ENCODE assay signal across 11 cellular contexts in genomic region chr6:312704-313485, GRCh38. TPM values are rescaled to one million over a fixed set of nuclear protein-coding genes. Genes with fewer than 3 reads are reported as not detected.
DNase-seq lines count a peak whose midpoint lies in the region; ATAC-seq and TF ChIP-seq lines count a peak whose summit lies in the region.
"Had no signal": no experiment of that assay in that cellular context is flagged by ENCODE, and none has a peak within 500 bp of the region (broad histone marks: within the 10 kb centered on the region; RNA-seq: fewer than 3 reads in every experiment).

No MANE protein-coding gene starts in this region.

- ATAC-seq in heart left ventricle (peak in 3 of 4 donors; percentile 30 to 55 (median 52)), sciatic nerve (peak; percentile 71)

- peaks cover 89% of the 10 kb centered on the region for H3K79me2 ChIP-seq in MM.1S (ENCODE audit: low read length)

- no peaks in the 10 kb centered on the region for H3K9me2 ChIP-seq in MM.1S (replicated peaks; ENCODE audit: insufficient read depth, low read length)

- H3K4me3 ChIP-seq in MM.1S (ENCODE audit: low read length) (no peak overlapping the region), heart left ventricle (no peak overlapping the region), dorsolateral prefrontal cortex (no peak overlapping the region)
- H3K4me3 ChIP-seq: thyroid gland had no signal

- intact Hi-C loops in heart left ventricle (cut with DNase I), result no loop called here
- intact Hi-C loops in sciatic nerve (cut with DNase I), result no loop called here
- intact Hi-C loops in dorsolateral prefrontal cortex (cut with DNase I), result no loop called here

- DNase-seq in COLO829 (ENCODE audit: low spot score), result peak; percentile 43
- peak; percentile 53 for DNase-seq in MM.1S
- DNase-seq in heart left ventricle, result peak in 1 of 5 donors; percentile 67
- DNase-seq in sciatic nerve (ENCODE audit: low spot score), result peak; percentile 67
- DNase-seq in dorsolateral prefrontal cortex, result no peak
- DNase-seq in nucleus accumbens (lab: John Stamatoyannopoulos, UW), result no peak
- DNase-seq in T-helper 9 cell, result no peak
- no peak for DNase-seq in DMS 273 (lab: John Stamatoyannopoulos, UW; ENCODE audit: unreplicated experiment)
- DNase-seq: Calu3, thyroid gland had no signal

- H2AFZ ChIP-seq in MM.1S (ENCODE audit: low read length), result no peak overlapping the region
- H2AFZ ChIP-seq: parathyroid adenoma had no signal

- H4K20me1 ChIP-seq in MM.1S (ENCODE audit: insufficient read depth, low read length), result no peaks in the 10 kb centered on the region

- 52 to 63% (median 58%) methylated on average over 3 of the region's 3 CpGs for WGBS in heart left ventricle, 4 donors

- H3K27ac ChIP-seq in MM.1S (ENCODE audit: low read length) (peak overlapping the region; percentile 39; the same call in 1 of the 2 replicates), heart left ventricle (peak overlapping the region in 8 of 12 donors; percentile 9 to 76 (median 26)), dorsolateral prefrontal cortex (peak overlapping the region in 1 of 59 donors; percentile 3)
- H3K27ac ChIP-seq: parathyroid adenoma, thyroid gland had no signal

- peaks cover 46% of the 10 kb centered on the region for H3F3A ChIP-seq in MM.1S (ENCODE audit: insufficient read depth, low read length)

- TF ChIP-seq CTCF in MM.1S (IDR thresholded peaks at IDR 0.05; ENCODE audit: low read length) (no peak), heart left ventricle (IDR thresholded peaks at IDR 0.05) (no peak), dorsolateral prefrontal cortex (IDR thresholded peaks at IDR 0.05 in 54 of 56, conservative IDR thresholded peaks at IDR 0.05 in 2 of 56; ENCODE audit: low read depth in 1 of 56, partially characterized antibody in 56 of 56) (no peak)

- peak overlapping the region; percentile 31; the same call in 1 of the 2 replicates for H3K4me2 ChIP-seq in MM.1S (ENCODE audit: low read depth, low read length)

- H3K27me3 ChIP-seq in MM.1S (replicated peaks; ENCODE audit: insufficient read depth, low read length) (no peaks in the 10 kb centered on the region), heart left ventricle (no peaks in the 10 kb centered on the region), dorsolateral prefrontal cortex (peaks cover 0 to 17% (median 0%) of the 10 kb centered on the region in 45 donors)
- H3K27me3 ChIP-seq: thyroid gland had no signal

- no peak for TF ChIP-seq POLR2A in heart left ventricle (IDR thresholded peaks at IDR 0.05)

- no peaks in the 10 kb centered on the region for H3K9me3 ChIP-seq in MM.1S (replicated peaks; ENCODE audit: insufficient read depth, low read length)
- H3K9me3 ChIP-seq in heart left ventricle, result no peaks in the 10 kb centered on the region
- H3K9me3 ChIP-seq: thyroid gland had no signal

- H3K9ac ChIP-seq in MM.1S (ENCODE audit: low read length), result peak overlapping the region; percentile 4; the same call in 1 of the 2 replicates
- H3K9ac ChIP-seq: parathyroid adenoma had no signal

- peaks cover 12% of the 10 kb centered on the region for H3K36me3 ChIP-seq in MM.1S (replicated peaks; ENCODE audit: insufficient read depth, low read length)
- H3K36me3 ChIP-seq in heart left ventricle, result peaks cover 0 to 8% (median 0%) of the 10 kb centered on the region in 9 donors
- H3K36me3 ChIP-seq: thyroid gland had no signal

- H3K4me1 ChIP-seq in MM.1S (ENCODE audit: low read length) (peaks cover 72% of the 10 kb centered on the region), heart left ventricle (peaks cover 0 to 50% (median 18%) of the 10 kb centered on the region in 12 donors)

RNA-seq across cellular contexts. Expression of gene DUSP22, which starts 20.6 kb away (rescaled TPM):
- total RNA-seq in heart left ventricle, result 10 to 100 TPM; 40.4 to 79.9 (median 48.2) TPM
- 10 to 100 TPM; 33.4 to 51.5 TPM for polyA plus RNA-seq in heart left ventricle
- total RNA-seq in sciatic nerve, result 62.2 TPM
- total RNA-seq in dorsolateral prefrontal cortex, result 10 to 100 TPM; 41.2 to 72.5 (median 53.5) TPM

Comparison
In these comparisons a context has a peak if more than half of its experiments do, and no peak if none do; other contexts are left out.
1. DNase-seq: peak in COLO829 (single experiment), MM.1S (single experiment) and sciatic nerve (single experiment); none in dorsolateral prefrontal cortex (0 of 10), nucleus accumbens (0 of 56), T-helper 9 cell (single experiment) and DMS 273 (single experiment).